1 cellular context compared by ENCODE assay signal in the genomic region with DNA sequence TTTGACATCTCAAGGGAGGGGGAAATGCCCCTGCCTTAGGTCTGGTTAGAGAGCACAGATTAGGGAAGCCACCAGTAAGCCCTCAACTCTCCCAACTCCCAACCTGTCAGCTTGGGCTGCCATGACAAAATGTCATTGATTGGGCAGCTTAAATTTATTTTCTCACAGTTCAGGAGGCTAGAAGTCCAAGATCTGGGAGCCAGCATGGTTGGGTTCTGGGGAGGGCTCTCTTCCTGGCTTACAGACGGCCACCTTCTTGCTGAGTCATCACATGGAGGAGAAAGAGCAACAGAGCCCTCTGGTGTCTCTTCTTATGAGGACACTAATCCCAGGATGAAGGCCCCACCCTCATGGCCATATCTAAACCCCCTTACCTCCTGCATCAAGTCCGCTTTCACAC.
TF ChIP-seq lines count a peak whose summit lies in the region.

No MANE protein-coding gene starts in this region.

TF ChIP-seq in K562, 482 proteins besides CTCF, POLR2A, EP300 and RAD21 (continued from another document and continues in another):
- TF ChIP-seq DMBX1 (CRISPR knock-in tag; IDR thresholded peaks at IDR 0.05; ENCODE audit: borderline replicate concordance) (peak; percentile 77; the same call in 1 of the 2 replicates), ILF3 (IDR thresholded peaks at IDR 0.05; ENCODE audit: borderline replicate concordance) (no peak), ILK (tag; IDR thresholded peaks at IDR 0.05; ENCODE audit: borderline replicate concordance, low read depth) (no peak), NR4A1 (CRISPR knock-in tag; IDR thresholded peaks at IDR 0.05) (no peak), NR4A1 (tag; IDR thresholded peaks at IDR 0.05) (no peak; the same call in 1 of the 2 replicates), HIVEP1 (CRISPR knock-in tag; IDR thresholded peaks at IDR 0.05) (no peak), CBX2 (IDR thresholded peaks at IDR 0.05; ENCODE audit: insufficient read depth, low read length, poor library complexity, severe bottlenecking) (no peak), NRF1 (conservative IDR thresholded peaks at IDR 0.05 in 1 of 2, IDR thresholded peaks at IDR 0.05 in 1 of 2) (no peak), ZC3H11A (IDR thresholded peaks at IDR 0.05; ENCODE audit: low read depth, low read length) (no peak), SETDB1 (IDR thresholded peaks at IDR 0.05; ENCODE audit: low read length) (no peak), CBX5 (IDR thresholded peaks at IDR 0.05; ENCODE audit: borderline replicate concordance, low read depth) (peak; percentile 81; the same call in 1 of the 2 replicates), EHMT2 (IDR thresholded peaks at IDR 0.05) (0 out of 2 replicates have a peak, but pooled peaks have one; percentile 35), ERF (CRISPR knock-in tag; IDR thresholded peaks at IDR 0.05) (no peak), NFE2L1 (tag; IDR thresholded peaks at IDR 0.05; ENCODE audit: borderline replicate concordance, low read depth) (peak; percentile 97), YBX1 (IDR thresholded peaks at IDR 0.05) (no peak), RBM39 (optimal IDR thresholded peaks at IDR 0.05; ENCODE audit: low read depth, low read length) (no peak), TBP (optimal IDR thresholded peaks at IDR 0.05; ENCODE audit: low read depth, low read length) (no peak), NONO (IDR thresholded peaks at IDR 0.05; ENCODE audit: low read depth in 2 of 2, low read length in 1 of 2) (no peak), ZNF282 (CRISPR knock-in tag; IDR thresholded peaks at IDR 0.05) (no peak), SRSF7 (optimal IDR thresholded peaks at IDR 0.05; ENCODE audit: low read depth, low read length) (no peak), RBM14 (IDR thresholded peaks at IDR 0.05; ENCODE audit: borderline replicate concordance, insufficient read depth, low read depth, low read length) (no peak), TCF7 (IDR thresholded peaks at IDR 0.05; ENCODE audit: borderline replicate concordance) (no peak), EWSR1 (IDR thresholded peaks at IDR 0.05; ENCODE audit: borderline replicate concordance, low read depth, partially characterized antibody) (no peak), NR3C1 (CRISPR knock-in tag; IDR thresholded peaks at IDR 0.05) (no peak), ZNF57 (CRISPR knock-in tag; IDR thresholded peaks at IDR 0.05) (no peak), KHSRP (IDR thresholded peaks at IDR 0.05) (no peak), POLR2G (IDR thresholded peaks at IDR 0.05; ENCODE audit: low read depth, low read length) (no peak), ZNF175 (CRISPR knock-in tag; IDR thresholded peaks at IDR 0.05; ENCODE audit: low read depth) (no peak; the same call in 1 of the 2 replicates), ZNF224 (CRISPR knock-in tag; IDR thresholded peaks at IDR 0.05) (no peak), NFIX (CRISPR knock-in tag; IDR thresholded peaks at IDR 0.05; ENCODE audit: low read depth) (no peak), CBX8 (IDR thresholded peaks at IDR 0.05; ENCODE audit: borderline replicate concordance, extremely low read depth, low read depth, low read length, poor library complexity, severe bottlenecking) (no peak), ETV6 (IDR thresholded peaks at IDR 0.05; ENCODE audit: borderline replicate concordance in 1 of 2, low read depth in 2 of 2, low read length in 1 of 2) (no peak), ETV6 (CRISPR knock-in tag; IDR thresholded peaks at IDR 0.05; ENCODE audit: borderline replicate concordance) (no peak), SLC30A9 (CRISPR knock-in tag; IDR thresholded peaks at IDR 0.05) (no peak), ZZZ3 (IDR thresholded peaks at IDR 0.05) (no peak), THRAP3 (IDR thresholded peaks at IDR 0.05; ENCODE audit: borderline replicate concordance) (no peak), ZNF589 (CRISPR knock-in tag; IDR thresholded peaks at IDR 0.05; ENCODE audit: low read depth) (peak; percentile 69), NR1H2 (CRISPR knock-in tag; IDR thresholded peaks at IDR 0.05) (no peak), ZNF3 (CRISPR knock-in tag; IDR thresholded peaks at IDR 0.05) (no peak), SMARCE1 (IDR thresholded peaks at IDR 0.05) (0 out of 2 replicates have a peak, but pooled peaks have one; percentile 22), PML (IDR thresholded peaks at IDR 0.05; ENCODE audit: low read length) (no peak), POLR2H (tag; IDR thresholded peaks at IDR 0.05; ENCODE audit: low read depth) (no peak), HNRNPH1 (optimal IDR thresholded peaks at IDR 0.05; ENCODE audit: low read depth, low read length) (no peak), SMAD1 (IDR thresholded peaks at IDR 0.05; ENCODE audit: low read depth, low read length, partially characterized antibody) (no peak), HSF4 (CRISPR knock-in tag; IDR thresholded peaks at IDR 0.05; ENCODE audit: borderline replicate concordance) (no peak; the same call in 1 of the 2 replicates)
- TF ChIP-seq, protein P1, sequence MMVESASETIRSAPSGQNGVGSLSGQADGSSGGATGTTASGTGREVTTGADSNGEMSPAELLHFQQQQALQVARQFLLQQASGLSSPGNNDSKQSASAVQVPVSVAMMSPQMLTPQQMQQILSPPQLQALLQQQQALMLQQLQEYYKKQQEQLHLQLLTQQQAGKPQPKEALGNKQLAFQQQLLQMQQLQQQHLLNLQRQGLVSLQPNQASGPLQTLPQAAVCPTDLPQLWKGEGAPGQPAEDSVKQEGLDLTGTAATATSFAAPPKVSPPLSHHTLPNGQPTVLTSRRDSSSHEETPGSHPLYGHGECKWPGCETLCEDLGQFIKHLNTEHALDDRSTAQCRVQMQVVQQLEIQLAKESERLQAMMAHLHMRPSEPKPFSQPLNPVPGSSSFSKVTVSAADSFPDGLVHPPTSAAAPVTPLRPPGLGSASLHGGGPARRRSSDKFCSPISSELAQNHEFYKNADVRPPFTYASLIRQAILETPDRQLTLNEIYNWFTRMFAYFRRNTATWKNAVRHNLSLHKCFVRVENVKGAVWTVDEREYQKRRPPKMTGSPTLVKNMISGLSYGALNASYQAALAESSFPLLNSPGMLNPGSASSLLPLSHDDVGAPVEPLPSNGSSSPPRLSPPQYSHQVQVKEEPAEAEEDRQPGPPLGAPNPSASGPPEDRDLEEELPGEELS (CRISPR knock-in tag; IDR thresholded peaks at IDR 0.05; ENCODE audit: borderline replicate concordance) = no peak
- TF ChIP-seq, protein P2, sequence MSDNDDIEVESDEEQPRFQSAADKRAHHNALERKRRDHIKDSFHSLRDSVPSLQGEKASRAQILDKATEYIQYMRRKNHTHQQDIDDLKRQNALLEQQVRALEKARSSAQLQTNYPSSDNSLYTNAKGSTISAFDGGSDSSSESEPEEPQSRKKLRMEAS (CRISPR knock-in tag; IDR thresholded peaks at IDR 0.05) = no peak
- TF ChIP-seq, protein P3, sequence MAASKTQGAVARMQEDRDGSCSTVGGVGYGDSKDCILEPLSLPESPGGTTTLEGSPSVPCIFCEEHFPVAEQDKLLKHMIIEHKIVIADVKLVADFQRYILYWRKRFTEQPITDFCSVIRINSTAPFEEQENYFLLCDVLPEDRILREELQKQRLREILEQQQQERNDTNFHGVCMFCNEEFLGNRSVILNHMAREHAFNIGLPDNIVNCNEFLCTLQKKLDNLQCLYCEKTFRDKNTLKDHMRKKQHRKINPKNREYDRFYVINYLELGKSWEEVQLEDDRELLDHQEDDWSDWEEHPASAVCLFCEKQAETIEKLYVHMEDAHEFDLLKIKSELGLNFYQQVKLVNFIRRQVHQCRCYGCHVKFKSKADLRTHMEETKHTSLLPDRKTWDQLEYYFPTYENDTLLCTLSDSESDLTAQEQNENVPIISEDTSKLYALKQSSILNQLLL (CRISPR knock-in tag; IDR thresholded peaks at IDR 0.05; ENCODE audit: borderline replicate concordance) = no peak
- TF ChIP-seq, protein P4, sequence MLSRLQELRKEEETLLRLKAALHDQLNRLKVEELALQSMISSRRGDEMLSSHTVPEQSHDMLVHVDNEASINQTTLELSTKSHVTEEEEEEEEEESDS (CRISPR knock-in tag; IDR thresholded peaks at IDR 0.05) = no peak
- TF ChIP-seq, protein P5, sequence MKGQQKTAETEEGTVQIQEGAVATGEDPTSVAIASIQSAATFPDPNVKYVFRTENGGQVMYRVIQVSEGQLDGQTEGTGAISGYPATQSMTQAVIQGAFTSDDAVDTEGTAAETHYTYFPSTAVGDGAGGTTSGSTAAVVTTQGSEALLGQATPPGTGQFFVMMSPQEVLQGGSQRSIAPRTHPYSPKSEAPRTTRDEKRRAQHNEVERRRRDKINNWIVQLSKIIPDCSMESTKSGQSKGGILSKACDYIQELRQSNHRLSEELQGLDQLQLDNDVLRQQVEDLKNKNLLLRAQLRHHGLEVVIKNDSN (CRISPR knock-in tag; IDR thresholded peaks at IDR 0.05) = no peak
- TF ChIP-seq, protein P6, sequence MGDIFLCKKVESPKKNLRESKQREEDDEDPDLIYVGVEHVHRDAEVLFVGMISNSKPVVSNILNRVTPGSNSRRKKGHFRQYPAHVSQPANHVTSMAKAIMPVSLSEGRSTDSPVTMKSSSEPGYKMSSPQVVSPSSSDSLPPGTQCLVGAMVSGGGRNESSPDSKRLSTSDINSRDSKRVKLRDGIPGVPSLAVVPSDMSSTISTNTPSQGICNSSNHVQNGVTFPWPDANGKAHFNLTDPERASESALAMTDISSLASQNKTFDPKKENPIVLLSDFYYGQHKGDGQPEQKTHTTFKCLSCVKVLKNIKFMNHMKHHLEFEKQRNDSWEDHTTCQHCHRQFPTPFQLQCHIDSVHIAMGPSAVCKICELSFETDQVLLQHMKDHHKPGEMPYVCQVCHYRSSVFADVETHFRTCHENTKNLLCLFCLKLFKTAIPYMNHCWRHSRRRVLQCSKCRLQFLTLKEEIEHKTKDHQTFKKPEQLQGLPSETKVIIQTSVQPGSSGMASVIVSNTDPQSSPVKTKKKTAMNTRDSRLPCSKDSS (IDR thresholded peaks at IDR 0.05; ENCODE audit: low read depth, partially characterized antibody) = peak; percentile 94
- TF ChIP-seq, protein P7, sequence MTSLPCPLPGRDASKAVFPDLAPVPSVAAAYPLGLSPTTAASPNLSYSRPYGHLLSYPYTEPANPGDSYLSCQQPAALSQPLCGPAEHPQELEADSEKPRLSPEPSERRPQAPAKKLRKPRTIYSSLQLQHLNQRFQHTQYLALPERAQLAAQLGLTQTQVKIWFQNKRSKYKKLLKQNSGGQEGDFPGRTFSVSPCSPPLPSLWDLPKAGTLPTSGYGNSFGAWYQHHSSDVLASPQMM (CRISPR knock-in tag; IDR thresholded peaks at IDR 0.05) = no peak
- TF ChIP-seq, protein P8, sequence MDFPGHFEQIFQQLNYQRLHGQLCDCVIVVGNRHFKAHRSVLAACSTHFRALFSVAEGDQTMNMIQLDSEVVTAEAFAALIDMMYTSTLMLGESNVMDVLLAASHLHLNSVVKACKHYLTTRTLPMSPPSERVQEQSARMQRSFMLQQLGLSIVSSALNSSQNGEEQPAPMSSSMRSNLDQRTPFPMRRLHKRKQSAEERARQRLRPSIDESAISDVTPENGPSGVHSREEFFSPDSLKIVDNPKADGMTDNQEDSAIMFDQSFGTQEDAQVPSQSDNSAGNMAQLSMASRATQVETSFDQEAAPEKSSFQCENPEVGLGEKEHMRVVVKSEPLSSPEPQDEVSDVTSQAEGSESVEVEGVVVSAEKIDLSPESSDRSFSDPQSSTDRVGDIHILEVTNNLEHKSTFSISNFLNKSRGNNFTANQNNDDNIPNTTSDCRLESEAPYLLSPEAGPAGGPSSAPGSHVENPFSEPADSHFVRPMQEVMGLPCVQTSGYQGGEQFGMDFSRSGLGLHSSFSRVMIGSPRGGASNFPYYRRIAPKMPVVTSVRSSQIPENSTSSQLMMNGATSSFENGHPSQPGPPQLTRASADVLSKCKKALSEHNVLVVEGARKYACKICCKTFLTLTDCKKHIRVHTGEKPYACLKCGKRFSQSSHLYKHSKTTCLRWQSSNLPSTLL (IDR thresholded peaks at IDR 0.05) = no peak
- TF ChIP-seq, protein P9, sequence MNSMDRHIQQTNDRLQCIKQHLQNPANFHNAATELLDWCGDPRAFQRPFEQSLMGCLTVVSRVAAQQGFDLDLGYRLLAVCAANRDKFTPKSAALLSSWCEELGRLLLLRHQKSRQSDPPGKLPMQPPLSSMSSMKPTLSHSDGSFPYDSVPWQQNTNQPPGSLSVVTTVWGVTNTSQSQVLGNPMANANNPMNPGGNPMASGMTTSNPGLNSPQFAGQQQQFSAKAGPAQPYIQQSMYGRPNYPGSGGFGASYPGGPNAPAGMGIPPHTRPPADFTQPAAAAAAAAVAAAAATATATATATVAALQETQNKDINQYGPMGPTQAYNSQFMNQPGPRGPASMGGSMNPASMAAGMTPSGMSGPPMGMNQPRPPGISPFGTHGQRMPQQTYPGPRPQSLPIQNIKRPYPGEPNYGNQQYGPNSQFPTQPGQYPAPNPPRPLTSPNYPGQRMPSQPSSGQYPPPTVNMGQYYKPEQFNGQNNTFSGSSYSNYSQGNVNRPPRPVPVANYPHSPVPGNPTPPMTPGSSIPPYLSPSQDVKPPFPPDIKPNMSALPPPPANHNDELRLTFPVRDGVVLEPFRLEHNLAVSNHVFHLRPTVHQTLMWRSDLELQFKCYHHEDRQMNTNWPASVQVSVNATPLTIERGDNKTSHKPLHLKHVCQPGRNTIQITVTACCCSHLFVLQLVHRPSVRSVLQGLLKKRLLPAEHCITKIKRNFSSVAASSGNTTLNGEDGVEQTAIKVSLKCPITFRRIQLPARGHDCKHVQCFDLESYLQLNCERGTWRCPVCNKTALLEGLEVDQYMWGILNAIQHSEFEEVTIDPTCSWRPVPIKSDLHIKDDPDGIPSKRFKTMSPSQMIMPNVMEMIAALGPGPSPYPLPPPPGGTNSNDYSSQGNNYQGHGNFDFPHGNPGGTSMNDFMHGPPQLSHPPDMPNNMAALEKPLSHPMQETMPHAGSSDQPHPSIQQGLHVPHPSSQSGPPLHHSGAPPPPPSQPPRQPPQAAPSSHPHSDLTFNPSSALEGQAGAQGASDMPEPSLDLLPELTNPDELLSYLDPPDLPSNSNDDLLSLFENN (IDR thresholded peaks at IDR 0.05; ENCODE audit: low read depth in 2 of 2, low read length in 2 of 2) = no peak
- TF ChIP-seq, protein P10, sequence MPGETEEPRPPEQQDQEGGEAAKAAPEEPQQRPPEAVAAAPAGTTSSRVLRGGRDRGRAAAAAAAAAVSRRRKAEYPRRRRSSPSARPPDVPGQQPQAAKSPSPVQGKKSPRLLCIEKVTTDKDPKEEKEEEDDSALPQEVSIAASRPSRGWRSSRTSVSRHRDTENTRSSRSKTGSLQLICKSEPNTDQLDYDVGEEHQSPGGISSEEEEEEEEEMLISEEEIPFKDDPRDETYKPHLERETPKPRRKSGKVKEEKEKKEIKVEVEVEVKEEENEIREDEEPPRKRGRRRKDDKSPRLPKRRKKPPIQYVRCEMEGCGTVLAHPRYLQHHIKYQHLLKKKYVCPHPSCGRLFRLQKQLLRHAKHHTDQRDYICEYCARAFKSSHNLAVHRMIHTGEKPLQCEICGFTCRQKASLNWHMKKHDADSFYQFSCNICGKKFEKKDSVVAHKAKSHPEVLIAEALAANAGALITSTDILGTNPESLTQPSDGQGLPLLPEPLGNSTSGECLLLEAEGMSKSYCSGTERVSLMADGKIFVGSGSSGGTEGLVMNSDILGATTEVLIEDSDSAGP (CRISPR knock-in tag; IDR thresholded peaks at IDR 0.05) = no peak
